18 cellular contexts compared by ENCODE assay signal in the genomic region with DNA sequence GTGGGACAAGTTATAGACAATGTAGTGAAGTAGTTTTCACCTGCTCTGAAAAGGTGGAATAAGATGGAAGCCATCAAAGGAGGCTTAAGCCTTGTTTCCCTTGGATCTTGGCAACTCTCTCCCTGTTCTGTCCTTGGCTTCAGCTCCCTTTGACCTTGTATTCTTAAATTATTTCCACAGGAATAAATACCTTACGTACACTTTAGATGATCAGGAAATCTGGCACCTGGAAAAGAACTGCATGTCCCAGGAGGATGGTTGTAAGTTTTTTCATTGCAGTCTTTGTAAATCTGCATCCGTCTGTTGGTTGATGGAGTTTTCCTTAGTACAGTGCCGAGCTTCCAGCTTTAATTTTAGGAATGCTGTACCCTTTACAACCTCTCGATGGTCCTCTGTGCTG. TPM values are rescaled to one million over a fixed set of nuclear protein-coding genes. Genes with fewer than 3 reads are reported as not detected.
DNase-seq lines count a peak whose midpoint lies in the region; ATAC-seq and TF ChIP-seq lines count a peak whose summit lies in the region.
"Had no signal": no experiment of that assay in that cellular context is flagged by ENCODE, and none has a peak within 500 bp of the region (broad histone marks: within the 10 kb centered on the region; RNA-seq: fewer than 3 reads in every experiment).

No MANE protein-coding gene starts in this region.

- H3K4me1 Mint-ChIP-seq in WTC11 = peaks cover 63% of the 10 kb centered on the region
- peaks cover 68% of the 10 kb centered on the region for H3K4me1 Mint-ChIP-seq in stimulated activated effector memory CD8-positive, alpha-beta T cell treated with anti-CD3 and anti-CD28 coated beads, Interleukin-12 subunit alpha, Interleukin-12 subunit beta, amount 100 ng/mL, for 72 hours

- H3K27me3 ChIP-seq in H7 (ENCODE audit: control insufficient read depth, insufficient read depth, low read length) (no peaks in the 10 kb centered on the region), BE2C (no peaks in the 10 kb centered on the region)
- H3K27me3 ChIP-seq: SJCRH30 had no signal

- no peak overlapping the region for H3K4me3 ChIP-seq in H7 (ENCODE audit: insufficient read depth, low read depth, low read length)
- no peak overlapping the region for H3K4me3 ChIP-seq in BE2C (ENCODE audit: low read depth, low read length)
- H3K4me3 ChIP-seq: HAP-1, K562, SJCRH30 had no signal

- no peak overlapping the region for H3K4me3 Mint-ChIP-seq in WTC11
- no peak overlapping the region for H3K4me3 Mint-ChIP-seq in stimulated activated effector memory CD8-positive, alpha-beta T cell treated with anti-CD3 and anti-CD28 coated beads, Interleukin-12 subunit alpha, Interleukin-12 subunit beta, amount 100 ng/mL, for 72 hours
- H3K4me3 Mint-ChIP-seq: CD4-positive, alpha-beta T cell had no signal

- TF ChIP-seq CTCF in C4-2B (conservative IDR thresholded peaks at IDR 0.05) (no peak), WTC11 (IDR thresholded peaks at IDR 0.05) (no peak), BE2C (IDR thresholded peaks at IDR 0.05; ENCODE audit: low read depth, low read length) (no peak)

- peak overlapping the region; percentile 49 for H3K27ac ChIP-seq in C4-2B
- H3K27ac ChIP-seq: SJCRH30 had no signal

- no peak for DNase-seq in WTC11 (ENCODE audit: low spot score)
- no peak for DNase-seq in left ventricle myocardium superior
- no peak for DNase-seq in stimulated activated effector memory CD8-positive, alpha-beta T cell treated with anti-CD3 and anti-CD28 coated beads, Interleukin-12 subunit alpha, Interleukin-12 subunit beta, amount 100 ng/mL, for 72 hours (ENCODE audit: low spot score in 2 of 2)
- no peak for DNase-seq in H7
- DNase-seq in BE2C = no peak
- DNase-seq: ACHN; AML-193; Calu3; CD4-positive, alpha-beta T cell; DMS53; NCI-H187; NCI-H526 treated with DMSO at 0.1 percent for 48 hours; SJCRH30 had no signal

- H3K36me3 ChIP-seq in H7 (replicated peaks; ENCODE audit: control insufficient read depth, insufficient read depth, low read length) (peaks cover 6% of the 10 kb centered on the region), BE2C (peaks cover 2% of the 10 kb centered on the region)
- H3K36me3 ChIP-seq: SJCRH30 had no signal

- no peak for ATAC-seq in WTC11
- peak; percentile 17 for ATAC-seq in left ventricle myocardium superior
- no peak for ATAC-seq in stimulated activated effector memory CD8-positive, alpha-beta T cell treated with anti-CD3 and anti-CD28 coated beads, Interleukin-12 subunit alpha, Interleukin-12 subunit beta, amount 100 ng/mL, for 72 hours
- ATAC-seq in HG02884 (IDR thresholded peaks at IDR 0.05; ENCODE audit: unreplicated experiment) = no peak
- ATAC-seq in HG02973 (IDR thresholded peaks at IDR 0.05; ENCODE audit: unreplicated experiment) = no peak
- ATAC-seq: K562 had no signal

- CTCF ChIA-PET in WTC11 (lab: Charles Lee) = interaction anchor here (0.6 kb wide), 1 partner anchor 38 kb away, joined by 3 read pairs; no protein-coding TSS in a partner anchor

- H3K4me1 ChIP-seq in BE2C = peaks cover 11% of the 10 kb centered on the region
- H3K4me1 ChIP-seq: SJCRH30 had no signal

- H3K9me3 Mint-ChIP-seq in WTC11 = peaks cover 3% of the 10 kb centered on the region; the same call in 1 of the 2 replicates
- no peaks in the 10 kb centered on the region for H3K9me3 Mint-ChIP-seq in stimulated activated effector memory CD8-positive, alpha-beta T cell treated with anti-CD3 and anti-CD28 coated beads, Interleukin-12 subunit alpha, Interleukin-12 subunit beta, amount 100 ng/mL, for 72 hours
- H3K9me3 Mint-ChIP-seq: CD4-positive, alpha-beta T cell had no signal

- intact Hi-C loops in left ventricle myocardium superior (cut with micrococcal nuclease) = no loop called here

- no peaks in the 10 kb centered on the region; the same call in 1 of the 2 replicates for H3K9me3 ChIP-seq in BE2C
- H3K9me3 ChIP-seq: HAP-1, SJCRH30 had no signal

- POLR2A ChIA-PET in WTC11 (lab: Charles Lee) = no interaction called here

- H3K27me3 Mint-ChIP-seq in WTC11 (ENCODE audit: low read depth) = no peaks in the 10 kb centered on the region
- H3K27me3 Mint-ChIP-seq: CD4-positive, alpha-beta T cell had no signal

- H3K27ac Mint-ChIP-seq in WTC11 = peak overlapping the region; percentile 62; the same call in 1 of the 2 replicates
- peak overlapping the region; percentile 74 for H3K27ac Mint-ChIP-seq in stimulated activated effector memory CD8-positive, alpha-beta T cell treated with anti-CD3 and anti-CD28 coated beads, Interleukin-12 subunit alpha, Interleukin-12 subunit beta, amount 100 ng/mL, for 72 hours
- H3K27ac Mint-ChIP-seq: CD4-positive, alpha-beta T cell had no signal

- H3K36me3 Mint-ChIP-seq in WTC11 = peaks cover 35% of the 10 kb centered on the region
- peaks cover 86% of the 10 kb centered on the region for H3K36me3 Mint-ChIP-seq in stimulated activated effector memory CD8-positive, alpha-beta T cell treated with anti-CD3 and anti-CD28 coated beads, Interleukin-12 subunit alpha, Interleukin-12 subunit beta, amount 100 ng/mL, for 72 hours

TF ChIP-seq in WTC11, 78 proteins besides CTCF, POLR2A, EP300 and RAD21:
- no peak for TF ChIP-seq KAT7 (CRISPR knock-in tag; IDR thresholded peaks at IDR 0.05; ENCODE audit: borderline replicate concordance)
- no peak for TF ChIP-seq ETV6 (CRISPR knock-in tag; IDR thresholded peaks at IDR 0.05)
- no peak for TF ChIP-seq GABPB1 (CRISPR knock-in tag; IDR thresholded peaks at IDR 0.05)
- TF ChIP-seq, protein P1, sequence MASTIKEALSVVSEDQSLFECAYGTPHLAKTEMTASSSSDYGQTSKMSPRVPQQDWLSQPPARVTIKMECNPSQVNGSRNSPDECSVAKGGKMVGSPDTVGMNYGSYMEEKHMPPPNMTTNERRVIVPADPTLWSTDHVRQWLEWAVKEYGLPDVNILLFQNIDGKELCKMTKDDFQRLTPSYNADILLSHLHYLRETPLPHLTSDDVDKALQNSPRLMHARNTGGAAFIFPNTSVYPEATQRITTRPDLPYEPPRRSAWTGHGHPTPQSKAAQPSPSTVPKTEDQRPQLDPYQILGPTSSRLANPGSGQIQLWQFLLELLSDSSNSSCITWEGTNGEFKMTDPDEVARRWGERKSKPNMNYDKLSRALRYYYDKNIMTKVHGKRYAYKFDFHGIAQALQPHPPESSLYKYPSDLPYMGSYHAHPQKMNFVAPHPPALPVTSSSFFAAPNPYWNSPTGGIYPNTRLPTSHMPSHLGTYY (CRISPR knock-in tag; IDR thresholded peaks at IDR 0.05) = no peak
- no peak for TF ChIP-seq ZNF317 (CRISPR knock-in tag; IDR thresholded peaks at IDR 0.05; ENCODE audit: borderline replicate concordance, low read depth)
- TF ChIP-seq, protein P2, sequence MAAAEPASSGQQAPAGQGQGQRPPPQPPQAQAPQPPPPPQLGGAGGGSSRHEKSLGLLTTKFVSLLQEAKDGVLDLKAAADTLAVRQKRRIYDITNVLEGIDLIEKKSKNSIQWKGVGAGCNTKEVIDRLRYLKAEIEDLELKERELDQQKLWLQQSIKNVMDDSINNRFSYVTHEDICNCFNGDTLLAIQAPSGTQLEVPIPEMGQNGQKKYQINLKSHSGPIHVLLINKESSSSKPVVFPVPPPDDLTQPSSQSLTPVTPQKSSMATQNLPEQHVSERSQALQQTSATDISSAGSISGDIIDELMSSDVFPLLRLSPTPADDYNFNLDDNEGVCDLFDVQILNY (CRISPR knock-in tag; IDR thresholded peaks at IDR 0.05) = no peak
- no peak for TF ChIP-seq CBFB (CRISPR knock-in tag; IDR thresholded peaks at IDR 0.05; ENCODE audit: low read depth)
- TF ChIP-seq, protein P3, sequence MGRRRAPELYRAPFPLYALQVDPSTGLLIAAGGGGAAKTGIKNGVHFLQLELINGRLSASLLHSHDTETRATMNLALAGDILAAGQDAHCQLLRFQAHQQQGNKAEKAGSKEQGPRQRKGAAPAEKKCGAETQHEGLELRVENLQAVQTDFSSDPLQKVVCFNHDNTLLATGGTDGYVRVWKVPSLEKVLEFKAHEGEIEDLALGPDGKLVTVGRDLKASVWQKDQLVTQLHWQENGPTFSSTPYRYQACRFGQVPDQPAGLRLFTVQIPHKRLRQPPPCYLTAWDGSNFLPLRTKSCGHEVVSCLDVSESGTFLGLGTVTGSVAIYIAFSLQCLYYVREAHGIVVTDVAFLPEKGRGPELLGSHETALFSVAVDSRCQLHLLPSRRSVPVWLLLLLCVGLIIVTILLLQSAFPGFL (CRISPR knock-in tag; IDR thresholded peaks at IDR 0.05; ENCODE audit: borderline replicate concordance) = no peak
- TF ChIP-seq, protein P4, sequence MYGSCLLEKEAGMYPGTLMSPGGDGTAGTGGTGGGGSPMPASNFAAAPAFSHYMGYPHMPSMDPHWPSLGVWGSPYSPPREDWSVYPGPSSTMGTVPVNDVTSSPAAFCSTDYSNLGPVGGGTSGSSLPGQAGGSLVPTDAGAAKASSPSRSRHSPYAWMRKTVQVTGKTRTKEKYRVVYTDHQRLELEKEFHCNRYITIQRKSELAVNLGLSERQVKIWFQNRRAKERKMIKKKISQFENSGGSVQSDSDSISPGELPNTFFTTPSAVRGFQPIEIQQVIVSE (CRISPR knock-in tag; IDR thresholded peaks at IDR 0.05; ENCODE audit: borderline replicate concordance) = no peak
- no peak for TF ChIP-seq EMX1 (CRISPR knock-in tag; IDR thresholded peaks at IDR 0.05)
- TF ChIP-seq ZNF423 (CRISPR knock-in tag; IDR thresholded peaks at IDR 0.05) = no peak
- TF ChIP-seq, protein P5, sequence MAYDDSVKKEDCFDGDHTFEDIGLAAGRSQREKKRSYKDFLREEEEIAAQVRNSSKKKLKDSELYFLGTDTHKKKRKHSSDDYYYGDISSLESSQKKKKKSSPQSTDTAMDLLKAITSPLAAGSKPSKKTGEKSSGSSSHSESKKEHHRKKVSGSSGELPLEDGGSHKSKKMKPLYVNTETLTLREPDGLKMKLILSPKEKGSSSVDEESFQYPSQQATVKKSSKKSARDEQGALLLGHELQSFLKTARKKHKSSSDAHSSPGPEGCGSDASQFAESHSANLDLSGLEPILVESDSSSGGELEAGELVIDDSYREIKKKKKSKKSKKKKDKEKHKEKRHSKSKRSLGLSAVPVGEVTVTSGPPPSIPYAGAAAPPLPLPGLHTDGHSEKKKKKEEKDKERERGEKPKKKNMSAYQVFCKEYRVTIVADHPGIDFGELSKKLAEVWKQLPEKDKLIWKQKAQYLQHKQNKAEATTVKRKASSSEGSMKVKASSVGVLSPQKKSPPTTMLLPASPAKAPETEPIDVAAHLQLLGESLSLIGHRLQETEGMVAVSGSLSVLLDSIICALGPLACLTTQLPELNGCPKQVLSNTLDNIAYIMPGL (CRISPR knock-in tag; IDR thresholded peaks at IDR 0.05) = no peak
- no peak for TF ChIP-seq ZNF219 (CRISPR knock-in tag; IDR thresholded peaks at IDR 0.05; ENCODE audit: borderline replicate concordance)
TF ChIP-seq in WTC11: peak in this region for 0.

RNA-seq across cellular contexts. Expression of a gene that starts 11.8 kb away (rescaled TPM):
- total RNA-seq in WTC11 (2021) = 82.5 to 87.5 TPM (median 83.4 TPM) in 3 replicates
- total RNA-seq in left ventricle myocardium superior = 75.9 TPM
- total RNA-seq in H7 (2014; rRNA removed; shearing (Covaris generic)) = 53.5 and 62.2 TPM in 2 replicates
- 38.7 TPM for polyA plus RNA-seq in BE2C (2012; ENCODE audit: insufficient read depth, insufficient read length, low read depth)
